Comparison of ENCODE assay signal across 38 cellular contexts in genomic region chr5:120256376-120256775, GRCh38.
"Had no signal": no experiment of that assay in that cellular context is flagged by ENCODE, and none has a peak within 500 bp of the region (broad histone marks: within the 10 kb centered on the region; RNA-seq: fewer than 3 reads in every experiment).

No MANE protein-coding gene starts in this region.

- H3K27me3 ChIP-seq: ascending aorta, cardiac muscle cell had no signal

- H3K9me3 Mint-ChIP-seq: activated B cell treated with CpG ODN at 0.5 μM for 24 hours; activated CD4-positive, alpha-beta memory T cell treated with anti-CD3 and anti-CD28 coated beads for 36 hours; activated CD4-positive, alpha-beta T cell treated with anti-CD3 and anti-CD28 coated beads, Interleukin-2, amount 10 ng/mL, durations not matched to agents 24 days and 14 days; activated CD8-positive, alpha-beta T cell treated with anti-CD3 and anti-CD28 coated beads for 36 hours; activated naive CD4-positive, alpha-beta T cell treated with anti-CD3 and anti-CD28 coated beads for 36 hours; activated naive CD8-positive, alpha-beta T cell treated with anti-CD3 and anti-CD28 coated beads, Interleukin-2, amount 10 ng/mL, durations not matched to agents 7 days and 5 days; activated naive CD8-positive, alpha-beta T cell treated with anti-CD3 and anti-CD28 coated beads, Interleukin-2, amount 50 U/mL, for 24 hours; activated T-cell treated with anti-CD3 and anti-CD28 coated beads, Interleukin-2, amount 50 U/mL, for 4 hours; activated T-cell treated with anti-CD3 and anti-CD28 coated beads, Interleukin-2, amount 50 U/mL, for 72 hours; activated T-helper 1 cell treated with anti-CD3 and anti-CD28 coated beads, Interleukin-12 subunit alpha, Interleukin-12 subunit beta, Interleukin-2, Interleukin-4 antibody, amounts not matched to agents 30 ng/mL and 10 ng/mL and 1 ng/mL, durations not matched to agents 14 hours and 24 hours and 36 hours; brain; T-helper 1 cell treated with Interleukin-12 subunit alpha and Interleukin-12 subunit beta and Interleukin-4 antibody, amounts not matched to agents 30 μg/mL and 1 μg/mL, for 36 hours; T-helper 2 cell treated with Interferon-gamma antibody and Interleukin-4, amounts not matched to agents 5 μg/mL and 100 μg/mL, for 36 hours had no signal

- FAIRE-seq: bronchial epithelial cell, TTC549 had no signal

- H3K27ac ChIP-seq: ascending aorta, cardiac muscle cell, VCaP had no signal

- DNase-seq: activated B cell treated with CpG ODN at 0.5 μM for 24 hours; activated CD4-positive, alpha-beta memory T cell treated with anti-CD3 and anti-CD28 coated beads for 36 hours; activated CD4-positive, alpha-beta T cell treated with anti-CD3 and anti-CD28 coated beads for 4 hours; activated CD4-positive, alpha-beta T cell treated with anti-CD3 and anti-CD28 coated beads, Interleukin-2, amount 10 ng/mL, durations not matched to agents 24 days and 14 days; activated CD4-positive, alpha-beta T cell treated with anti-CD3 and anti-CD28 coated beads, Interleukin-2, amount 50 U/mL, for 1 hour; activated CD4-positive, alpha-beta T cell treated with anti-CD3 and anti-CD28 coated beads, Interleukin-2, amount 50 U/mL, for 4 hours; activated CD4-positive, CD25-positive, alpha-beta regulatory T cell treated with anti-CD3 and anti-CD28 coated beads, Interleukin-2, amount 50 U/mL, for 72 hours; activated CD8-positive, alpha-beta memory T cell treated with anti-CD3 and anti-CD28 coated beads, Interleukin-2, amount 50 U/mL, for 4 hours; activated CD8-positive, alpha-beta T cell treated with anti-CD3 and anti-CD28 coated beads for 36 hours; activated effector memory CD4-positive, alpha-beta T cell treated with anti-CD3 and anti-CD28 coated beads, Interleukin-2, amount 50 U/mL, for 16 hours; activated gamma-delta T cell treated with Interleukin-2 at 50 U/mL for 16 hours; activated naive CD4-positive, alpha-beta T cell; activated naive CD4-positive, alpha-beta T cell treated with anti-CD3 and anti-CD28 coated beads for 36 hours; activated naive CD4-positive, alpha-beta T cell treated with anti-CD3 and anti-CD28 coated beads, Interleukin-2, amount 50 U/mL, for 16 hours; activated naive CD8-positive, alpha-beta T cell treated with anti-CD3 and anti-CD28 coated beads, Interleukin-2, amount 10 ng/mL, durations not matched to agents 7 days and 5 days; activated naive CD8-positive, alpha-beta T cell treated with anti-CD3 and anti-CD28 coated beads, Interleukin-2, amount 50 U/mL, for 24 hours; activated T-cell treated with anti-CD3 and anti-CD28 coated beads for 4 hours; activated T-cell treated with anti-CD3 and anti-CD28 coated beads, Interleukin-2, amount 50 U/mL, for 1 hour; activated T-cell treated with anti-CD3 and anti-CD28 coated beads, Interleukin-2, amount 50 U/mL, for 4 hours; activated T-cell treated with anti-CD3 and anti-CD28 coated beads, Interleukin-2, amount 50 U/mL, for 72 hours; amygdala; anterior cingulate cortex; caudate nucleus; cerebellar nuclear complex; T-helper 1 cell; T-helper 2 cell; T-helper 9 cell had no signal

- H3K27ac Mint-ChIP-seq: activated B cell treated with CpG ODN at 0.5 μM for 24 hours; activated CD4-positive, alpha-beta memory T cell treated with anti-CD3 and anti-CD28 coated beads for 36 hours; activated CD4-positive, alpha-beta T cell treated with anti-CD3 and anti-CD28 coated beads, Interleukin-2, amount 10 ng/mL, durations not matched to agents 24 days and 14 days; activated CD8-positive, alpha-beta T cell treated with anti-CD3 and anti-CD28 coated beads for 36 hours; activated naive CD4-positive, alpha-beta T cell treated with anti-CD3 and anti-CD28 coated beads for 36 hours; activated naive CD8-positive, alpha-beta T cell; activated naive CD8-positive, alpha-beta T cell treated with anti-CD3 and anti-CD28 coated beads, Interleukin-2, amount 10 ng/mL, durations not matched to agents 7 days and 5 days; activated naive CD8-positive, alpha-beta T cell treated with anti-CD3 and anti-CD28 coated beads, Interleukin-2, amount 50 U/mL, for 24 hours; activated T-cell treated with anti-CD3 and anti-CD28 coated beads, Interleukin-2, amount 50 U/mL, for 72 hours; activated T-helper 1 cell treated with anti-CD3 and anti-CD28 coated beads, Interleukin-12 subunit alpha, Interleukin-12 subunit beta, Interleukin-2, Interleukin-4 antibody, amounts not matched to agents 30 ng/mL and 10 ng/mL and 1 ng/mL, durations not matched to agents 14 hours and 24 hours and 36 hours; activated T-helper 17 cell treated with anti-CD3 and anti-CD28 coated beads, Interleukin-2, amount 50 U/mL, for 72 hours; brain; T-helper 1 cell treated with Interleukin-12 subunit alpha and Interleukin-12 subunit beta and Interleukin-4 antibody, amounts not matched to agents 30 μg/mL and 1 μg/mL, for 36 hours; T-helper 2 cell treated with Interferon-gamma antibody and Interleukin-4, amounts not matched to agents 5 μg/mL and 100 μg/mL, for 36 hours had no signal

- H3K4me1 ChIP-seq: ascending aorta had no signal

- H3K4me3 ChIP-seq: ascending aorta, cardiac muscle cell had no signal

- ATAC-seq: activated CD8-positive, alpha-beta T cell treated with anti-CD3 and anti-CD28 coated beads for 36 hours; activated naive CD8-positive, alpha-beta T cell treated with anti-CD3 and anti-CD28 coated beads, Interleukin-2, amount 50 U/mL, for 24 hours; activated T-cell treated with anti-CD3 and anti-CD28 coated beads, Interleukin-2, amount 50 U/mL, for 4 hours; activated T-cell treated with anti-CD3 and anti-CD28 coated beads, Interleukin-2, amount 50 U/mL, for 72 hours; activated T-helper 17 cell treated with anti-CD3 and anti-CD28 coated beads, Interleukin-2, amount 50 U/mL, for 72 hours had no signal

- H3K36me3 ChIP-seq: ascending aorta, cardiac muscle cell had no signal

- H3K36me3 Mint-ChIP-seq: activated CD4-positive, alpha-beta memory T cell treated with anti-CD3 and anti-CD28 coated beads for 36 hours; activated naive CD8-positive, alpha-beta T cell; activated naive CD8-positive, alpha-beta T cell treated with anti-CD3 and anti-CD28 coated beads, Interleukin-2, amount 10 ng/mL, durations not matched to agents 7 days and 5 days; brain had no signal

- H3K9me3 ChIP-seq: ascending aorta had no signal
